In genomic region chr11:118607401-118608267, GRCh38 we compare ENCODE assay signal across 8 cellular contexts. TPM values are rescaled to one million over a fixed set of nuclear protein-coding genes. Genes with fewer than 3 reads are reported as not detected.
DNase-seq lines count a peak whose midpoint lies in the region; ATAC-seq, FAIRE-seq and TF ChIP-seq lines count a peak whose summit lies in the region.

Gene PHLDB1 (plus strand): TSS chr11:118607615. CDS start chr11:118613837, 6,222 bp downstream.

- H3K9me3 Mint-ChIP-seq in IgD-negative memory B cell, result no peaks in the 10 kb centered on the region

- TF ChIP-seq EP300 in K562 (IDR thresholded peaks at IDR 0.05; ENCODE audit: low read length), result no peak

- H3K27ac ChIP-seq in K562 (ENCODE audit: extremely low read depth, low read depth, low read length), result peak within 1 kb of the TSS; percentile 89
- H3K27ac ChIP-seq in hepatocyte, result peak within 1 kb of the TSS; percentile 86
- peak within 1 kb of the TSS; percentile 87 to 88 for H3K27ac ChIP-seq in prostate gland

- H2AFZ ChIP-seq in K562 (ENCODE audit: low read depth, low read length) (peak within 1 kb of the TSS; percentile 94), hepatocyte (peak within 1 kb of the TSS; percentile 60)

- no peaks in the 10 kb centered on the region for H3K9me1 ChIP-seq in K562 (ENCODE audit: control insufficient read depth, insufficient read depth, low read length)

- H3K4me2 ChIP-seq in K562 (ENCODE audit: insufficient read depth, low read length) (peak within 1 kb of the TSS; percentile 87), hepatocyte (peak within 1 kb of the TSS; percentile 99)

- ATAC-seq in K562, result peak; percentile 78

- no TSS peak for BruUV-seq in K562 (replicated peaks; lab: Mats Ljungman, UMichigan)

- POLR2A ChIA-PET in K562 (lab: Yijun Ruan, JAX), result interaction anchor here (0.5 to 2.4 kb wide), 9 partner anchors 12 to 409 kb away, joined by 3 to 21 read pairs (median 5); partner anchors contain the start of gene ARCN1

- H3K9me3 ChIP-seq in K562 (replicated peaks; ENCODE audit: control insufficient read depth, insufficient read depth, low read depth, low read length) (no peaks in the 10 kb centered on the region), hepatocyte (ENCODE audit: low read depth) (no peaks in the 10 kb centered on the region), prostate gland (no peaks in the 10 kb centered on the region)

- FAIRE-seq in K562 (lab: Jason Lieb, UNC), result no peak

- peak within 1 kb of the TSS; percentile 66 for H3K4me3 ChIP-seq in K562
- H3K4me3 ChIP-seq in hepatocyte, result peak within 1 kb of the TSS; percentile 84
- peak within 1 kb of the TSS; percentile 60 for H3K4me3 ChIP-seq in prostate gland

- TF ChIP-seq RAD21 in K562 (CRISPR knock-in tag; conservative IDR thresholded peaks at IDR 0.05 in 1 of 2, IDR thresholded peaks at IDR 0.05 in 1 of 2), result peak in 1 of 2 experiments; percentile 52; a peak in 2 of 4 replicates

- DNase-seq in COLO668 (lab: John Stamatoyannopoulos, UW; ENCODE audit: unreplicated experiment), result peak; percentile 59
- DNase-seq in T-helper 22 cell (ENCODE audit: low read depth), result peak; percentile 40
- DNase-seq in K562 (ENCODE audit: extremely low read depth in 1 of 4, low spot score in 3 of 4), result peak; percentile 79 to 88 (median 84)
- DNase-seq in hepatocyte (ENCODE audit: low spot score), result peak; percentile 68
- peak; percentile 58 for DNase-seq in prostate gland (ENCODE audit: low spot score)
- no peak for DNase-seq in NOMO-1 treated with DMSO at 0.1 percent for 48 hours (lab: John Stamatoyannopoulos, UW; ENCODE audit: unreplicated experiment)
- DNase-seq in NCI-H1694 treated with DMSO at 0.1 percent for 48 hours (lab: John Stamatoyannopoulos, UW), result no peak

- WGBS in K562 (ENCODE audit: insufficient coverage, low coverage, missing lambda C conversion rate), result 2% methylated on average over 30 of the region's 62 CpGs
- 2% methylated on average over 40 of the region's 62 CpGs for WGBS in hepatocyte (ENCODE audit: low lambda C conversion rate, missing lambda C conversion rate)
- WGBS in prostate gland, result under 1% methylated on average over 47 of the region's 62 CpGs

- H3K79me2 ChIP-seq in K562 (ENCODE audit: control insufficient read depth, insufficient read depth, low read length) (peaks cover 10% of the 10 kb centered on the region; the same call in 2 of the 3 replicates), hepatocyte (peaks cover 3% of the 10 kb centered on the region)

- peak; percentile 76 to 79 (median 78) for TF ChIP-seq CTCF in K562 (IDR thresholded peaks at IDR 0.05 in 2 of 3, conservative IDR thresholded peaks at IDR 0.05 in 1 of 3; ENCODE audit: insufficient read depth in 2 of 3, low read depth in 1 of 3, low read length in 3 of 3)
- TF ChIP-seq CTCF in hepatocyte (IDR thresholded peaks at IDR 0.05; ENCODE audit: poor library complexity), result peak; percentile 49
- peak; percentile 41 to 70 (median 64) for TF ChIP-seq CTCF in prostate gland (IDR thresholded peaks at IDR 0.05)

- peak within 1 kb of the TSS; percentile 84 to 92 (median 89) for H3K4me3 Mint-ChIP-seq in IgD-negative memory B cell

- H3K36me3 ChIP-seq in K562 (ENCODE audit: control insufficient read depth, insufficient read depth, low read length), result 0 out of 3 replicates have a peak, but pooled peaks cover 3% of the 10 kb centered on the region
- no peaks in the 10 kb centered on the region for H3K36me3 ChIP-seq in hepatocyte (replicated peaks; ENCODE audit: insufficient read depth, low read depth)
- H3K36me3 ChIP-seq in prostate gland, result no peaks in the 10 kb centered on the region

- peak; percentile 57 for TF ChIP-seq POLR2A in K562 (conservative IDR thresholded peaks at IDR 0.05)
- TF ChIP-seq POLR2A in prostate gland (IDR thresholded peaks at IDR 0.05), result no peak

- H3K9me2 ChIP-seq in hepatocyte (replicated peaks; ENCODE audit: insufficient read depth), result no peaks in the 10 kb centered on the region

- in situ Hi-C loops in K562 (cut with MboI), result no loop called here

- H4K20me1 ChIP-seq in K562 (replicated peaks; ENCODE audit: control insufficient read depth, insufficient read depth, low read length) (no peaks in the 10 kb centered on the region), hepatocyte (ENCODE audit: insufficient read depth, poor library complexity, severe bottlenecking) (no peaks in the 10 kb centered on the region)

- peak within 1 kb of the TSS; percentile 85 to 95 for H3K9ac ChIP-seq in K562 (ENCODE audit: insufficient read depth in 1 of 2, low read depth in 2 of 2, low read length in 2 of 2)

- H3K27ac Mint-ChIP-seq in IgD-negative memory B cell, result peak within 1 kb of the TSS in 2 of 3 donors; percentile 48 to 95

- H3K4me1 ChIP-seq in K562 (replicated peaks in 1 of 2; ENCODE audit: control insufficient read depth in 2 of 2, insufficient read depth in 2 of 2, low read length in 2 of 2) (peaks cover 47 to 63% of the 10 kb centered on the region in 2 experiments), hepatocyte (ENCODE audit: insufficient read depth) (peaks cover 73% of the 10 kb centered on the region), prostate gland (replicated peaks) (peaks cover 5% of the 10 kb centered on the region)

- peaks cover 0 to 15% (median 13%) of the 10 kb centered on the region in 3 donors for H3K4me1 Mint-ChIP-seq in IgD-negative memory B cell

- peaks cover 11% of the 10 kb centered on the region for H3K27me3 Mint-ChIP-seq in IgD-negative memory B cell

- peaks cover 2% of the 10 kb centered on the region for H3K36me3 Mint-ChIP-seq in IgD-negative memory B cell

- H3K27me3 ChIP-seq in K562 (ENCODE audit: control insufficient read depth in 2 of 2, insufficient read depth in 2 of 2, low read length in 2 of 2) (no peaks in the 10 kb centered on the region), hepatocyte (peaks cover 23% of the 10 kb centered on the region), prostate gland (replicated peaks; ENCODE audit: insufficient read depth) (no peaks in the 10 kb centered on the region)

- CTCF ChIA-PET in K562 (lab: Yijun Ruan, JAX; ENCODE audit: low intra/inter-chr PET ratio), result no interaction called here

- intact Hi-C loops in K562 (cut with micrococcal nuclease), result no loop called here
- intact Hi-C loops in prostate gland (cut with DNase I), result loop anchor here (5.0 kb wide), 1 partner anchor 50 kb away; no protein-coding TSS in a partner anchor

TF ChIP-seq in K562, 482 proteins besides CTCF, POLR2A, EP300 and RAD21 (continues in another document):
- TF ChIP-seq GATAD2B (IDR thresholded peaks at IDR 0.05; ENCODE audit: borderline replicate concordance), result peak; percentile 35; the same call in 1 of the 2 replicates
- TF ChIP-seq MTA1 (IDR thresholded peaks at IDR 0.05; ENCODE audit: borderline replicate concordance), result peak; percentile 41; the same call in 1 of the 2 replicates
- TF ChIP-seq VEZF1 (CRISPR knock-in tag; IDR thresholded peaks at IDR 0.05), result peak; percentile 63
- peak; percentile 18; the same call in 1 of the 2 replicates for TF ChIP-seq ETS1 (conservative IDR thresholded peaks at IDR 0.05; ENCODE audit: control insufficient read depth, low read depth, low read length)

RNA-seq across cellular contexts. Expression of gene PHLDB1, which starts in this region (rescaled TPM):
- polyA plus RNA-seq in IgD-negative memory B cell (not detected), K562 (2011; rRNA removed) (17.0 and 21.7 TPM in 2 replicates), K562 (2014; fragmentation: Illumina TruSeq; extraction: Trizol) (14.2 and 16.2 TPM in 2 replicates), K562 (2014; fragmentation: Nextera tagmentation; extraction: Ambion mirVana) (1 to 10 TPM; 2.0 to 3.1 TPM), K562 (2014; rRNA removed) (17.1 and 18.9 TPM in 2 replicates), hepatocyte (71.1 and 73.0 TPM in 2 replicates)
- total RNA-seq in K562 (2011; cell fraction: chromatin; rRNA removed; ENCODE audit: low replicate concordance), result 88.0 and 200 TPM in 2 replicates
- total RNA-seq in K562 (2011; cell fraction: nucleolus; rRNA removed), result 71.3 and 79.0 TPM in 2 replicates
- 93.1 and 134 TPM in 2 replicates for total RNA-seq in K562 (2011; cell fraction: nucleoplasm; rRNA removed)
- total RNA-seq in K562 (2014; rRNA removed) (17.8 and 21.2 TPM in 2 replicates), K562 (2014; rRNA removed; fragmentation: Illumina TruSeq; extraction: Trizol) (7.7 and 8.5 TPM in 2 replicates), K562 (2015; rRNA removed; fragmentation: Illumina TruSeq; extraction: Trizol) (12.0 and 12.3 TPM in 2 replicates), K562 (2021) (27.0 and 28.7 TPM in 2 replicates), hepatocyte (45.8 and 51.8 TPM in 2 replicates), prostate gland (100 to 1,000 TPM in 1 of 2 donors, 10 to 100 TPM in 1; 74.5 to 113 TPM)
- polyA plus RNA-seq in K562 (2011; cell fraction: cytosol; rRNA removed), result 16.1 and 27.1 TPM in 2 replicates
- polyA plus RNA-seq in K562 (2011; cell fraction: nucleus; rRNA removed), result 62.2 and 110 TPM in 2 replicates
- polyA plus RNA-seq in K562 (2012), result 15.6 and 17.0 TPM in 2 replicates
- 24.4 and 29.0 TPM in 2 replicates for polyA minus RNA-seq in K562 (2011; rRNA and poly(A)+ RNA removed)
- 20.1 and 22.6 TPM in 2 replicates for polyA minus RNA-seq in K562 (2011; cell fraction: cytosol; rRNA and poly(A)+ RNA removed)
- polyA minus RNA-seq in K562 (2011; cell fraction: nucleus; rRNA and poly(A)+ RNA removed), result 34.6 and 34.9 TPM in 2 replicates

Comparison
In these comparisons a context has a peak if more than half of its experiments do, and no peak if none do; other contexts are left out.
1. DNase-seq: peak in COLO668 (single experiment), T-helper 22 cell (single experiment), K562 (4 of 4), hepatocyte (single experiment) and prostate gland (single experiment); none in NOMO-1 treated with DMSO at 0.1 percent for 48 hours (single experiment) and NCI-H1694 treated with DMSO at 0.1 percent for 48 hours (single experiment).
2. Peak in every context shown above with its lines, with median percentiles within 50 percentile points of each other: H3K27ac ChIP-seq, H3K4me3 ChIP-seq and CTCF ChIP-seq.